In genomic region chrX:129678176-129678880, GRCh38 we compare ENCODE assay signal across 8 cellular contexts. TPM values are rescaled to one million over a fixed set of nuclear protein-coding genes. Genes with fewer than 3 reads are reported as not detected.
DNase-seq lines count a peak whose midpoint lies in the region; ATAC-seq and TF ChIP-seq lines count a peak whose summit lies in the region.

No MANE protein-coding gene starts in this region.

- intact Hi-C loops in left colon (cut with DNase I, micrococcal nuclease): no loop called here

- peak; percentile 63 for ATAC-seq in GM19351 (IDR thresholded peaks at IDR 0.05; ENCODE audit: unreplicated experiment)
- ATAC-seq in left colon: peak; percentile 93
- ATAC-seq in stimulated activated effector memory CD8-positive, alpha-beta T cell treated with anti-CD3 and anti-CD28 coated beads, Interleukin-12 subunit alpha, Interleukin-12 subunit beta, amount 100 ng/mL, for 72 hours: peak; percentile 96

- H3K4me1 Mint-ChIP-seq in stimulated activated effector memory CD8-positive, alpha-beta T cell treated with anti-CD3 and anti-CD28 coated beads, Interleukin-12 subunit alpha, Interleukin-12 subunit beta, amount 100 ng/mL, for 72 hours: peaks cover 13% of the 10 kb centered on the region

- H3K36me3 Mint-ChIP-seq in stimulated activated effector memory CD8-positive, alpha-beta T cell treated with anti-CD3 and anti-CD28 coated beads, Interleukin-12 subunit alpha, Interleukin-12 subunit beta, amount 100 ng/mL, for 72 hours: no peaks in the 10 kb centered on the region

- H3K4me3 Mint-ChIP-seq in stimulated activated effector memory CD8-positive, alpha-beta T cell treated with anti-CD3 and anti-CD28 coated beads, Interleukin-12 subunit alpha, Interleukin-12 subunit beta, amount 100 ng/mL, for 72 hours: peak overlapping the region; percentile 31

- TF ChIP-seq CTCF in VCaP (conservative IDR thresholded peaks at IDR 0.05): peak; percentile 73

- H3K9me3 Mint-ChIP-seq in stimulated activated effector memory CD8-positive, alpha-beta T cell treated with anti-CD3 and anti-CD28 coated beads, Interleukin-12 subunit alpha, Interleukin-12 subunit beta, amount 100 ng/mL, for 72 hours: no peaks in the 10 kb centered on the region

- H3K27ac ChIP-seq in VCaP (peak overlapping the region; percentile 84), caudate nucleus (ENCODE audit: low read depth, low read length) (peak overlapping the region; percentile 76)

- peak; percentile 52 for DNase-seq in AG20443 (ENCODE audit: low spot score)
- peak; percentile 85 for DNase-seq in NCI-H1092 treated with DMSO at 0.1 percent for 48 hours (lab: John Stamatoyannopoulos, UW)
- DNase-seq in caudate nucleus (lab: John Stamatoyannopoulos, UW): peak in 46 of 61 donors; percentile 1 to 64 (median 19)
- DNase-seq in left colon: peak in 1 of 2 donors; percentile 68
- peak; percentile 25 to 57 for DNase-seq in stimulated activated effector memory CD8-positive, alpha-beta T cell treated with anti-CD3 and anti-CD28 coated beads, Interleukin-12 subunit alpha, Interleukin-12 subunit beta, amount 100 ng/mL, for 72 hours (ENCODE audit: low spot score in 2 of 2)
- DNase-seq in NAMALWA (ENCODE audit: low spot score): no peak

- H3K27ac Mint-ChIP-seq in stimulated activated effector memory CD8-positive, alpha-beta T cell treated with anti-CD3 and anti-CD28 coated beads, Interleukin-12 subunit alpha, Interleukin-12 subunit beta, amount 100 ng/mL, for 72 hours: peak overlapping the region; percentile 30

RNA-seq across cellular contexts. Expression of gene APLN, which starts 23.6 kb away (rescaled TPM):
- under 1 TPM; 0.22 to 0.40 TPM for total RNA-seq in left colon
